Comparison of ENCODE assay signal across 10 cellular contexts in the genomic region with DNA sequence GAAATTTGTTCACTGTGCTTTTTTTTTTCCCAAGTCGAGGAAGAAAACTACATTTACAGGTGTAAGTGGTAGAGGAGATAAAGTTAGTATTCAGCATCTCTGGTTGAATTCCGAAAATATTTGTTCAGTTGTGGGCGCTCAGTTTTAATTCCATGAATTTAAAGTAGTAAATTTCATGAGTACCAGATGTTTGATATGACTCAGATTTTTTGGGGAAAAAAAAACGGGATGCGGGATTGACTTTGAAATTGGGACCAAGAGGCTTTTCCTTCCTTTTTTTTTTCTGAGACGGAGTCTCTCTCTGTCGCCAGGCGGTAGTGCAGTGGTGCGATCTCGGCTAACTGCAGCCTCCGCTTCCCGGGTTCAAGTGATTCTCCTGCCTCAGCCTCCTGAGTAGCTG. TPM values are rescaled to one million over a fixed set of nuclear protein-coding genes. Genes with fewer than 3 reads are reported as not detected.
DNase-seq lines count a peak whose midpoint lies in the region; ATAC-seq and TF ChIP-seq lines count a peak whose summit lies in the region.
"Had no signal": no experiment of that assay in that cellular context is flagged by ENCODE, and none has a peak within 500 bp of the region (broad histone marks: within the 10 kb centered on the region; RNA-seq: fewer than 3 reads in every experiment).

No MANE protein-coding gene starts in this region.

- H2AFZ ChIP-seq in OCI-LY1 (ENCODE audit: low read length) = no peak overlapping the region
- H2AFZ ChIP-seq in MM.1S (ENCODE audit: low read length) = no peak overlapping the region

- H3K9me3 Mint-ChIP-seq in endothelial cell (ENCODE audit: unreplicated experiment) (no peaks in the 10 kb centered on the region), progenitor cell of endocrine pancreas (ENCODE audit: low read depth) (no peaks in the 10 kb centered on the region)

- H3K27me3 Mint-ChIP-seq in endothelial cell (ENCODE audit: unreplicated experiment) (peaks cover 11% of the 10 kb centered on the region), progenitor cell of endocrine pancreas (no peaks in the 10 kb centered on the region)

- TF ChIP-seq CTCF in OCI-LY1 (IDR thresholded peaks at IDR 0.05; ENCODE audit: low read length) = no peak
- TF ChIP-seq CTCF in endothelial cell (IDR thresholded peaks at IDR 0.05; ENCODE audit: unreplicated experiment) = no peak
- TF ChIP-seq CTCF in progenitor cell of endocrine pancreas (IDR thresholded peaks at IDR 0.05; ENCODE audit: unreplicated experiment) = no peak
- no peak for TF ChIP-seq CTCF in MM.1S (IDR thresholded peaks at IDR 0.05; ENCODE audit: low read length)

- peaks cover 17% of the 10 kb centered on the region for H3K4me1 ChIP-seq in OCI-LY1 (ENCODE audit: insufficient read depth, low read length, severe bottlenecking)
- 0 out of 2 replicates have a peak, but pooled peaks cover 4% of the 10 kb centered on the region for H3K4me1 ChIP-seq in MM.1S (ENCODE audit: low read length)

- H3K4me3 Mint-ChIP-seq in endothelial cell (ENCODE audit: unreplicated experiment) (peak overlapping the region; percentile 99), progenitor cell of endocrine pancreas (ENCODE audit: low read depth) (peak overlapping the region; percentile 98)

- H3K9me3 ChIP-seq in OCI-LY1 (ENCODE audit: low read length) = no peaks in the 10 kb centered on the region
- no peaks in the 10 kb centered on the region for H3K9me3 ChIP-seq in MM.1S (replicated peaks; ENCODE audit: insufficient read depth, low read length)

- H3K27ac Mint-ChIP-seq in endothelial cell (ENCODE audit: unreplicated experiment) = peak overlapping the region; percentile 96
- H3K27ac Mint-ChIP-seq in progenitor cell of endocrine pancreas = no peak overlapping the region

- H3K4me3 ChIP-seq in OCI-LY1 (ENCODE audit: low read depth, low read length, poor library complexity, severe bottlenecking) = peak overlapping the region; percentile 72
- no peak overlapping the region for H3K4me3 ChIP-seq in MM.1S (ENCODE audit: low read length)

- H3K27me3 ChIP-seq in OCI-LY1 (ENCODE audit: insufficient read depth, low read length) (no peaks in the 10 kb centered on the region), MM.1S (replicated peaks; ENCODE audit: insufficient read depth, low read length) (no peaks in the 10 kb centered on the region)

- H3K4me2 ChIP-seq in OCI-LY1 (ENCODE audit: low read length) (peak overlapping the region; percentile 75), MM.1S (ENCODE audit: low read depth, low read length) (no peak overlapping the region)

- ATAC-seq in HG03039 (IDR thresholded peaks at IDR 0.05; ENCODE audit: unreplicated experiment) = no peak

- no peak overlapping the region for H3K9ac ChIP-seq in OCI-LY1 (ENCODE audit: low read length)
- no peak overlapping the region for H3K9ac ChIP-seq in MM.1S (ENCODE audit: low read length)

- peaks cover 7% of the 10 kb centered on the region for H3K36me3 Mint-ChIP-seq in endothelial cell (ENCODE audit: low read depth, unreplicated experiment)
- peaks cover 3% of the 10 kb centered on the region for H3K36me3 Mint-ChIP-seq in progenitor cell of endocrine pancreas (ENCODE audit: insufficient read depth)

- peaks cover 5% of the 10 kb centered on the region for H3F3A ChIP-seq in OCI-LY1 (ENCODE audit: insufficient read depth, low read length)
- 0 out of 2 replicates have a peak, but pooled peaks cover 3% of the 10 kb centered on the region for H3F3A ChIP-seq in MM.1S (ENCODE audit: insufficient read depth, low read length)

- peaks cover 18% of the 10 kb centered on the region; the same call in 1 of the 2 replicates for H3K36me3 ChIP-seq in OCI-LY1 (ENCODE audit: insufficient read depth, low read length)
- no peaks in the 10 kb centered on the region for H3K36me3 ChIP-seq in MM.1S (replicated peaks; ENCODE audit: insufficient read depth, low read length)

- H3K9me2 ChIP-seq in OCI-LY1 (ENCODE audit: low read depth, low read length) (no peaks in the 10 kb centered on the region), MM.1S (replicated peaks; ENCODE audit: insufficient read depth, low read length) (no peaks in the 10 kb centered on the region)

- H3K27ac ChIP-seq in OCI-LY1 (ENCODE audit: low read depth, low read length, poor library complexity, severe bottlenecking) (no peak overlapping the region), MM.1S (ENCODE audit: low read length) (no peak overlapping the region)

- H3K4me1 Mint-ChIP-seq in endothelial cell (ENCODE audit: unreplicated experiment) (peaks cover 15% of the 10 kb centered on the region), progenitor cell of endocrine pancreas (ENCODE audit: low read depth) (peaks cover 14% of the 10 kb centered on the region)

- peaks cover 6% of the 10 kb centered on the region; the same call in 1 of the 2 replicates for H3K79me2 ChIP-seq in OCI-LY1 (ENCODE audit: insufficient read depth, low read length)
- peaks cover 7% of the 10 kb centered on the region for H3K79me2 ChIP-seq in MM.1S (ENCODE audit: low read length)

- H4K20me1 ChIP-seq in OCI-LY1 (ENCODE audit: insufficient read depth, low read length) (no peaks in the 10 kb centered on the region), MM.1S (ENCODE audit: insufficient read depth, low read length) (no peaks in the 10 kb centered on the region)

- DNase-seq in EH (ENCODE audit: low read depth) (peak; percentile 76), endothelial cell (ENCODE audit: low spot score) (no peak), progenitor cell of endocrine pancreas (ENCODE audit: low spot score, unreplicated experiment) (no peak), NCI-H2196 (lab: John Stamatoyannopoulos, UW; ENCODE audit: unreplicated experiment) (no peak), MM.1S (no peak)
- no peak for DNase-seq in stimulated activated CD4-positive, alpha-beta T cell treated with anti-CD3 and anti-CD28 coated beads, Interleukin-2, amount 100 ng/mL, for 24 hours
- DNase-seq: effector CD8-positive, alpha-beta T cell had no signal

RNA-seq across cellular contexts. Expression of gene TULP3, which starts 1.6 kb away (rescaled TPM):
- total RNA-seq in endothelial cell (ENCODE audit: unreplicated experiment) = 49.4 TPM
- 31.3 and 35.1 TPM in 2 replicates for total RNA-seq in progenitor cell of endocrine pancreas

RNA-seq across cellular contexts. Expression of gene RHNO1, which starts 15.2 kb away (rescaled TPM):
- 27.7 TPM for total RNA-seq in endothelial cell (ENCODE audit: unreplicated experiment)
- 54.3 and 57.7 TPM in 2 replicates for total RNA-seq in progenitor cell of endocrine pancreas

RNA-seq across cellular contexts. Expression of gene FOXM1, which starts 15.3 kb away (rescaled TPM):
- total RNA-seq in endothelial cell (ENCODE audit: unreplicated experiment) (24.3 TPM), progenitor cell of endocrine pancreas (80.8 and 92.2 TPM in 2 replicates)

RNA-seq across cellular contexts. Expression of gene TEX52, which starts 35.4 kb away (rescaled TPM):
- not detected for total RNA-seq in endothelial cell (ENCODE audit: unreplicated experiment)
- total RNA-seq in progenitor cell of endocrine pancreas = not detected in 2 replicates
- total RNA-seq: subcutaneous adipose tissue had no signal

RNA-seq across cellular contexts. Expression of gene NRIP2, which starts 57.4 kb away (rescaled TPM):
- total RNA-seq in endothelial cell (ENCODE audit: unreplicated experiment) (0.13 TPM), progenitor cell of endocrine pancreas (not detected in 2 replicates)
